Comparison of ENCODE assay signal across 15 cellular contexts in genomic region chr14:102222751-102223150, GRCh38.
DNase-seq lines count a peak whose midpoint lies in the region; TF ChIP-seq lines count a peak whose summit lies in the region.
"Had no signal": no experiment of that assay in that cellular context is flagged by ENCODE, and none has a peak within 500 bp of the region (broad histone marks: within the 10 kb centered on the region; RNA-seq: fewer than 3 reads in every experiment).

No MANE protein-coding gene starts in this region.

- H3K27me3 ChIP-seq in endodermal cell (ENCODE audit: control insufficient read depth, insufficient read depth, low read length, poor library complexity, severe bottlenecking) (no peaks in the 10 kb centered on the region), neuronal stem cell (ENCODE audit: control insufficient read depth in 3 of 3, insufficient read depth in 3 of 3, low read depth in 1 of 3, low read length in 3 of 3) (no peaks in the 10 kb centered on the region), ascending aorta (no peaks in the 10 kb centered on the region)

- no peak overlapping the region for H4K91ac ChIP-seq in neuronal stem cell (ENCODE audit: low read depth, low read length, poor library complexity)

- H3K4me1 ChIP-seq in endodermal cell (ENCODE audit: control insufficient read depth, insufficient read depth, low read length) (peaks cover 11% of the 10 kb centered on the region), neuronal stem cell (ENCODE audit: control insufficient read depth in 2 of 2, insufficient read depth in 1 of 2, low read depth in 1 of 2, low read length in 2 of 2) (peaks cover 0 to 3% of the 10 kb centered on the region in 2 donors), ascending aorta (no peaks in the 10 kb centered on the region)

- no peak overlapping the region for H3K14ac ChIP-seq in neuronal stem cell (ENCODE audit: low read length)

- no peak overlapping the region for H3K4me3 Mint-ChIP-seq in endodermal cell
- H3K4me3 Mint-ChIP-seq: CD4-positive, alpha-beta memory T cell had no signal

- H2BK5ac ChIP-seq in neuronal stem cell (ENCODE audit: low read length): peak overlapping the region; percentile 61

- H3K27me3 Mint-ChIP-seq in endodermal cell (ENCODE audit: insufficient read depth): no peaks in the 10 kb centered on the region
- H3K27me3 Mint-ChIP-seq: CD4-positive, alpha-beta memory T cell had no signal

- DNase-seq in RWPE1 (ENCODE audit: low spot score) (no peak), endodermal cell (peak; percentile 29), neuronal stem cell (ENCODE audit: low spot score) (no peak), SHP77 treated with DMSO at 0.1 percent for 48 hours (lab: John Stamatoyannopoulos, UW) (no peak), ascending aorta (ENCODE audit: low spot score in 2 of 2) (no peak), GM13977 (ENCODE audit: low spot score) (no peak)
- DNase-seq: C1 segment of cervical spinal cord; Calu3; CD4-positive, alpha-beta memory T cell; COR-L47; DMS53; DMS79 treated with DMSO at 0.1 percent for 48 hours; GF-D8; GOT3; HCEC 1CT had no signal

- in situ Hi-C loops in GM13977 (cut with MboI; ENCODE audit: low pct_unique_long_range_greater_than_20kb, low sequenced_read_pairs, unreplicated experiment): no loop called here

- TF ChIP-seq CTCF in RWPE1 (conservative IDR thresholded peaks at IDR 0.05; ENCODE audit: low read depth): no peak
- TF ChIP-seq CTCF in endodermal cell (conservative IDR thresholded peaks at IDR 0.05): no peak
- no peak for TF ChIP-seq CTCF in ascending aorta (IDR thresholded peaks at IDR 0.05)
- TF ChIP-seq CTCF in GM13977 (IDR thresholded peaks at IDR 0.05; ENCODE audit: extremely low read depth, insufficient read depth, missing control alignments): no peak

- H3K4me3 ChIP-seq in endodermal cell (ENCODE audit: low read length): no peak overlapping the region
- H3K4me3 ChIP-seq in neuronal stem cell (ENCODE audit: low read length in 2 of 2): no peak overlapping the region
- H3K4me3 ChIP-seq in ascending aorta: no peak overlapping the region

- H3K27ac Mint-ChIP-seq in endodermal cell: no peak overlapping the region
- H3K27ac Mint-ChIP-seq: CD4-positive, alpha-beta memory T cell had no signal

- peak overlapping the region; percentile 65; the same call in 1 of the 2 replicates for H3K27ac ChIP-seq in RWPE1
- H3K27ac ChIP-seq in endodermal cell (ENCODE audit: low read depth, low read length): no peak overlapping the region
- H3K27ac ChIP-seq in neuronal stem cell (replicated peaks; ENCODE audit: low read length): no peak overlapping the region
- H3K27ac ChIP-seq in ascending aorta: no peak overlapping the region

- H3K4me1 Mint-ChIP-seq in endodermal cell: peaks cover 20% of the 10 kb centered on the region

- intact Hi-C loops in ascending aorta (cut with DNase I): no loop called here

- no peak overlapping the region for H2BK12ac ChIP-seq in neuronal stem cell (ENCODE audit: low read length)

- H3K4ac ChIP-seq in neuronal stem cell (ENCODE audit: low read length): no peak overlapping the region

- POLR2A ChIA-PET in RWPE1 (lab: Yijun Ruan, JAX; ENCODE audit: low non-redundant PET): no interaction called here

- no peak overlapping the region for H2AFZ ChIP-seq in neuronal stem cell (ENCODE audit: low read length)

- CTCF ChIA-PET in RWPE1 (lab: Yijun Ruan, JAX): interaction anchor here (1.0 kb wide), 1 partner anchor 91 kb away, joined by 3 read pairs; no protein-coding TSS in a partner anchor

- H3K9me3 Mint-ChIP-seq in endodermal cell: no peaks in the 10 kb centered on the region

- peak overlapping the region; percentile 34 for H3K23ac ChIP-seq in neuronal stem cell (ENCODE audit: low read depth, low read length, poor library complexity)

- WGBS in endodermal cell (ENCODE audit: insufficient coverage in 1 of 2, insufficient read length in 1 of 2), 2 experiments: 96 to 98% methylated on average over 16 to 27 of the region's 28 CpGs
- WGBS in neuronal stem cell (ENCODE audit: extremely low coverage in 2 of 2, insufficient read length in 2 of 2, insufficient replicate concordance in 1 of 2), 2 donors: no CpG with 5 or more reads among the region's 28 CpGs

- no peak overlapping the region for H3K9ac ChIP-seq in endodermal cell (ENCODE audit: extremely low read depth, low read length, poor library complexity, severe bottlenecking)
- no peak overlapping the region for H3K9ac ChIP-seq in neuronal stem cell (ENCODE audit: low read depth, low read length, poor library complexity)

- H4K8ac ChIP-seq in neuronal stem cell (ENCODE audit: low read depth, low read length): no peak overlapping the region

- no peak overlapping the region for H2AK5ac ChIP-seq in neuronal stem cell (ENCODE audit: low read depth, low read length)

- no peak overlapping the region for H2BK120ac ChIP-seq in neuronal stem cell (ENCODE audit: low read depth, low read length)

- H3K79me1 ChIP-seq in neuronal stem cell (ENCODE audit: low read depth, low read length): peaks cover 2% of the 10 kb centered on the region

- H3K36me3 Mint-ChIP-seq in endodermal cell (ENCODE audit: low read depth): peaks cover 31% of the 10 kb centered on the region

- H3K18ac ChIP-seq in neuronal stem cell (ENCODE audit: low read length): no peak overlapping the region

- H3K36me3 ChIP-seq in endodermal cell (ENCODE audit: control insufficient read depth, insufficient read depth, low read length) (peaks cover 16% of the 10 kb centered on the region), neuronal stem cell (replicated peaks in 1 of 2; ENCODE audit: control insufficient read depth in 2 of 2, insufficient read depth in 2 of 2, low read length in 2 of 2) (peaks cover 8 to 18% of the 10 kb centered on the region in 2 donors), ascending aorta (peaks cover 9 to 10% of the 10 kb centered on the region in 2 donors)

- no peaks in the 10 kb centered on the region for H3K9me3 ChIP-seq in endodermal cell (ENCODE audit: control insufficient read depth, low read length)
- peaks cover 0 to 5% of the 10 kb centered on the region in 2 donors for H3K9me3 ChIP-seq in neuronal stem cell (replicated peaks in 1 of 2; ENCODE audit: control insufficient read depth in 2 of 2, insufficient read depth in 1 of 2, low read depth in 1 of 2, low read length in 2 of 2)
- H3K9me3 ChIP-seq in ascending aorta: no peaks in the 10 kb centered on the region

- H2BK15ac ChIP-seq in neuronal stem cell (ENCODE audit: low read length): no peak overlapping the region

- H3K4me2 ChIP-seq in neuronal stem cell (ENCODE audit: insufficient read depth, low read length, poor library complexity, severe bottlenecking): no peak overlapping the region
